ENCODE assay signal across 13 cellular contexts in the genomic region with DNA sequence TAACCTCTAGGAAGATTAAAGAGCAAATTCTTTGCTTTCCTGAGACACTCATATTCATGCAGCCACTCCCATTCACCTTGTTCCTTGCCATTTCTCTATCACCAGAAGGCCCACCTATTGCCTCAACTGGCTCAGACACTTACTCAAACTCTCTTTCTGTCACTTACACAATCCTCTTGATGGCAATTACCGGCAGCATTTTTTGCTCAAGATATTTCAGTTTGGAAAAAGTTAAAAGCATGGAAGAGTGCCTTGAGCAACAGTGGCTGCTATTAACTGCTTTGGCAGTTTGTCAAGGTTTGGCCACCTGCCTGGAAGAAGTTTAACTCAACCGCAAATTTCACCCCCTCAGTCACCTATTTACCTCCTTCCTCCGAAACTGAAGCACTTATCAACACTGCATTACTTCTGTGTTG.
DNase-seq lines count a peak whose midpoint lies in the region; ATAC-seq and TF ChIP-seq lines count a peak whose summit lies in the region.
"Had no signal": no experiment of that assay in that cellular context is flagged by ENCODE, and none has a peak within 500 bp of the region (broad histone marks: within the 10 kb centered on the region; RNA-seq: fewer than 3 reads in every experiment).

No MANE protein-coding gene starts in this region.

- no peak overlapping the region for H3K27ac Mint-ChIP-seq in progenitor cell of endocrine pancreas

- no peak for ATAC-seq in HG02852 (IDR thresholded peaks at IDR 0.05; ENCODE audit: unreplicated experiment)

- H3K4me3 ChIP-seq in astrocyte of the cerebellum (ENCODE audit: low read depth, low read length) = no peak overlapping the region
- H3K4me3 ChIP-seq: SJSA1 had no signal

- no peaks in the 10 kb centered on the region for H3K9me3 Mint-ChIP-seq in progenitor cell of endocrine pancreas (ENCODE audit: low read depth)

- DNase-seq in A172 (ENCODE audit: low spot score) = peak; percentile 79
- DNase-seq in NCI-H1105 treated with DMSO at 0.1 percent for 48 hours (lab: John Stamatoyannopoulos, UW) = peak; percentile 94
- peak; percentile 78 for DNase-seq in astrocyte of the cerebellum (ENCODE audit: low read depth)
- DNase-seq in kidney glomerular epithelial cell (lab: John Stamatoyannopoulos, UW) = peak; percentile 16
- DNase-seq in progenitor cell of endocrine pancreas (ENCODE audit: low spot score, unreplicated experiment) = no peak
- no peak for DNase-seq in NCI-H2081 treated with DMSO at 0.1 percent for 48 hours (lab: John Stamatoyannopoulos, UW)
- no peak for DNase-seq in stimulated activated CD4-positive, alpha-beta T cell treated with anti-CD3 and anti-CD28 coated beads, Interleukin-4, amount 100 ng/mL, for 24 hours
- DNase-seq: activated naive CD4-positive, alpha-beta T cell treated with Interleukin-2 at 50 U/mL for 16 hours; HCEC 1CT; NCI-H526; occipital lobe had no signal

- in situ Hi-C loops in astrocyte of the cerebellum (cut with HindIII; ENCODE audit: low sequenced_read_pairs) = no loop called here

- TF ChIP-seq CTCF in astrocyte of the cerebellum (IDR thresholded peaks at IDR 0.05; ENCODE audit: low read depth, low read length, missing control alignments) (no peak), progenitor cell of endocrine pancreas (IDR thresholded peaks at IDR 0.05; ENCODE audit: unreplicated experiment) (no peak)

- no peak overlapping the region for H3K4me3 Mint-ChIP-seq in progenitor cell of endocrine pancreas (ENCODE audit: low read depth)

- H3K36me3 Mint-ChIP-seq in progenitor cell of endocrine pancreas (ENCODE audit: insufficient read depth) = no peaks in the 10 kb centered on the region

- H3K4me1 Mint-ChIP-seq in progenitor cell of endocrine pancreas (ENCODE audit: low read depth) = peaks cover 5% of the 10 kb centered on the region

- no peaks in the 10 kb centered on the region for H3K27me3 Mint-ChIP-seq in progenitor cell of endocrine pancreas

Comparison
In these comparisons a context has a peak if more than half of its experiments do, and no peak if none do; other contexts are left out.
1. DNase-seq: peak in A172 (single experiment), NCI-H1105 treated with DMSO at 0.1 percent for 48 hours (single experiment), astrocyte of the cerebellum (single experiment) and kidney glomerular epithelial cell (single experiment); none in progenitor cell of endocrine pancreas (single experiment), NCI-H2081 treated with DMSO at 0.1 percent for 48 hours (single experiment) and stimulated activated CD4-positive, alpha-beta T cell treated with anti-CD3 and anti-CD28 coated beads, Interleukin-4, amount 100 ng/mL, for 24 hours (single experiment).